ENCODE assay signal across 17 cellular contexts in genomic region chr10:71512213-71512745, GRCh38.
"Had no signal": no experiment of that assay in that cellular context is flagged by ENCODE, and none has a peak within 500 bp of the region (broad histone marks: within the 10 kb centered on the region; RNA-seq: fewer than 3 reads in every experiment).

No MANE protein-coding gene starts in this region.

- H3K27ac ChIP-seq: brain microvascular endothelial cell, psoas muscle, suprapubic skin had no signal

- H3K27me3 ChIP-seq: suprapubic skin had no signal

- H3K4me3 ChIP-seq: lung, psoas muscle, suprapubic skin had no signal

- H3K4me1 Mint-ChIP-seq: activated CD8-positive, alpha-beta memory T cell treated with anti-CD3 and anti-CD28 coated beads, Interleukin-2, amount 10 ng/mL, durations not matched to agents 7 days and 5 days; naive thymus-derived CD4-positive, alpha-beta T cell had no signal

- H3K36me3 ChIP-seq: brain microvascular endothelial cell, suprapubic skin had no signal

- H3K4me1 ChIP-seq: psoas muscle had no signal

- DNase-seq: activated CD4-positive, alpha-beta T cell treated with anti-CD3 and anti-CD28 coated beads, Interleukin-2, amount 50 U/mL, for 48 hours; activated CD4-positive, CD25-positive, alpha-beta regulatory T cell treated with anti-CD3 and anti-CD28 coated beads, Interleukin-2, amount 50 U/mL, for 72 hours; activated CD8-positive, alpha-beta memory T cell treated with anti-CD3 and anti-CD28 coated beads, Interleukin-2, amount 10 ng/mL, durations not matched to agents 7 days and 5 days; activated effector memory CD4-positive, alpha-beta T cell treated with anti-CD3 and anti-CD28 coated beads, Interleukin-2, amount 50 U/mL, for 16 hours; activated T-cell treated with anti-CD3 and anti-CD28 coated beads, Interleukin-2, amount 50 U/mL, for 4 hours; amniotic stem cell; head of caudate nucleus; left colon; naive thymus-derived CD4-positive, alpha-beta T cell; psoas muscle; stimulated activated CD4-positive, alpha-beta T cell treated with anti-CD3 and anti-CD28 coated beads, Interleukin-2, amount 100 ng/mL, for 48 hours; stimulated activated naive CD8-positive, alpha-beta T cell treated with anti-CD3 and anti-CD28 coated beads, Interleukin-15, Interleukin-2, amounts not matched to agents 100 U/mL and 50 U/mL, for 24 hours had no signal

- H3K9me3 Mint-ChIP-seq: activated naive CD4-positive, alpha-beta T cell treated with anti-CD3 and anti-CD28 coated beads, Interleukin-2, amount 50 U/mL, for 72 hours; activated T-cell treated with anti-CD3 and anti-CD28 coated beads, Interleukin-2, amount 50 U/mL, for 4 hours; naive thymus-derived CD4-positive, alpha-beta T cell; T-helper 2 cell treated with Interferon-gamma antibody and Interleukin-4, amounts not matched to agents 5 μg/mL and 100 μg/mL, for 36 hours had no signal

- H3K36me3 Mint-ChIP-seq: activated CD8-positive, alpha-beta memory T cell treated with anti-CD3 and anti-CD28 coated beads, Interleukin-2, amount 10 ng/mL, durations not matched to agents 7 days and 5 days; activated naive CD4-positive, alpha-beta T cell treated with anti-CD3 and anti-CD28 coated beads, Interleukin-2, amount 50 U/mL, for 72 hours; naive thymus-derived CD4-positive, alpha-beta T cell had no signal

- H3K27me3 Mint-ChIP-seq: activated CD8-positive, alpha-beta memory T cell treated with anti-CD3 and anti-CD28 coated beads, Interleukin-2, amount 10 ng/mL, durations not matched to agents 7 days and 5 days; naive thymus-derived CD4-positive, alpha-beta T cell had no signal

- ATAC-seq: activated CD8-positive, alpha-beta memory T cell treated with anti-CD3 and anti-CD28 coated beads, Interleukin-2, amount 10 ng/mL, durations not matched to agents 7 days and 5 days; activated naive CD4-positive, alpha-beta T cell treated with anti-CD3 and anti-CD28 coated beads, Interleukin-2, amount 50 U/mL, for 72 hours; activated T-cell treated with anti-CD3 and anti-CD28 coated beads, Interleukin-2, amount 50 U/mL, for 4 hours; left colon; naive thymus-derived CD4-positive, alpha-beta T cell; stimulated activated naive CD8-positive, alpha-beta T cell treated with anti-CD3 and anti-CD28 coated beads, Interleukin-15, Interleukin-2, amounts not matched to agents 100 U/mL and 50 U/mL, for 24 hours had no signal

- H3K4me3 Mint-ChIP-seq: activated CD8-positive, alpha-beta memory T cell treated with anti-CD3 and anti-CD28 coated beads, Interleukin-2, amount 10 ng/mL, durations not matched to agents 7 days and 5 days; activated T-cell treated with anti-CD3 and anti-CD28 coated beads, Interleukin-2, amount 50 U/mL, for 4 hours; naive thymus-derived CD4-positive, alpha-beta T cell; T-helper 2 cell treated with Interferon-gamma antibody and Interleukin-4, amounts not matched to agents 5 μg/mL and 100 μg/mL, for 36 hours had no signal

- H3K9me3 ChIP-seq: psoas muscle, suprapubic skin had no signal

- H3K27ac Mint-ChIP-seq: activated CD8-positive, alpha-beta memory T cell treated with anti-CD3 and anti-CD28 coated beads, Interleukin-2, amount 10 ng/mL, durations not matched to agents 7 days and 5 days; activated naive CD4-positive, alpha-beta T cell treated with anti-CD3 and anti-CD28 coated beads, Interleukin-2, amount 50 U/mL, for 72 hours; naive thymus-derived CD4-positive, alpha-beta T cell; T-helper 2 cell treated with Interferon-gamma antibody and Interleukin-4, amounts not matched to agents 5 μg/mL and 100 μg/mL, for 36 hours had no signal
